Comparison of ENCODE assay signal across 1 cellular context in genomic region chr19:43780706-43781525, GRCh38.
TF ChIP-seq lines count a peak whose summit lies in the region.

TSS of gene KCNN4 (minus strand) at chr19:43780973. CDS start at chr19:43780861, 112 bp downstream.

TF ChIP-seq in K562, 482 proteins besides CTCF, POLR2A, EP300 and RAD21 (continued from another document and continues in another):
- TF ChIP-seq MLLT1 (IDR thresholded peaks at IDR 0.05) (peak; percentile 46 to 61; a peak in 1 of 4 replicates), ARID2 (IDR thresholded peaks at IDR 0.05) (peak; percentile 48; the same call in 1 of the 2 replicates), DEAF1 (CRISPR knock-in tag; IDR thresholded peaks at IDR 0.05) (no peak), GABPB1 (CRISPR knock-in tag; IDR thresholded peaks at IDR 0.05) (no peak), PHF20 (IDR thresholded peaks at IDR 0.05; ENCODE audit: partially characterized antibody) (peak; percentile 57), SIN3B (IDR thresholded peaks at IDR 0.05; ENCODE audit: low read depth) (0 out of 2 replicates have a peak, but pooled peaks have one; percentile 19), MNT (conservative IDR thresholded peaks at IDR 0.05) (peak; percentile 65 to 80; a peak in 3 of 4 replicates), TARDBP (IDR thresholded peaks at IDR 0.05) (no peak), TOE1 (IDR thresholded peaks at IDR 0.05; ENCODE audit: borderline replicate concordance) (no peak), TOE1 (CRISPR knock-in tag; IDR thresholded peaks at IDR 0.05; ENCODE audit: borderline replicate concordance, low read depth) (no peak), HDAC8 (tag; IDR thresholded peaks at IDR 0.05) (no peak), ARID1B (IDR thresholded peaks at IDR 0.05) (peak; percentile 50), ZNF124 (CRISPR knock-in tag; IDR thresholded peaks at IDR 0.05) (no peak), ZEB2 (IDR thresholded peaks at IDR 0.05) (peak; percentile 37; the same call in 1 of the 2 replicates), ARHGAP35 (IDR thresholded peaks at IDR 0.05; ENCODE audit: partially characterized antibody) (peak; percentile 31), KDM5B (IDR thresholded peaks at IDR 0.05; ENCODE audit: insufficient replicate concordance, low read depth, low read length) (peak; percentile 40), L3MBTL2 (IDR thresholded peaks at IDR 0.05) (peak; percentile 58; the same call in 1 of the 2 replicates), ZNF134 (CRISPR knock-in tag; conservative IDR thresholded peaks at IDR 0.05) (no peak), EHMT2 (IDR thresholded peaks at IDR 0.05) (peak; percentile 30; the same call in 1 of the 2 replicates), LARP7 (IDR thresholded peaks at IDR 0.05) (0 out of 2 replicates have a peak, but pooled peaks have one; percentile 47), PHF8 (IDR thresholded peaks at IDR 0.05; ENCODE audit: borderline replicate concordance, low read length) (peak; percentile 23; the same call in 1 of the 2 replicates), ZNF354B (CRISPR knock-in tag; IDR thresholded peaks at IDR 0.05) (no peak)
- TF ChIP-seq, protein P1, sequence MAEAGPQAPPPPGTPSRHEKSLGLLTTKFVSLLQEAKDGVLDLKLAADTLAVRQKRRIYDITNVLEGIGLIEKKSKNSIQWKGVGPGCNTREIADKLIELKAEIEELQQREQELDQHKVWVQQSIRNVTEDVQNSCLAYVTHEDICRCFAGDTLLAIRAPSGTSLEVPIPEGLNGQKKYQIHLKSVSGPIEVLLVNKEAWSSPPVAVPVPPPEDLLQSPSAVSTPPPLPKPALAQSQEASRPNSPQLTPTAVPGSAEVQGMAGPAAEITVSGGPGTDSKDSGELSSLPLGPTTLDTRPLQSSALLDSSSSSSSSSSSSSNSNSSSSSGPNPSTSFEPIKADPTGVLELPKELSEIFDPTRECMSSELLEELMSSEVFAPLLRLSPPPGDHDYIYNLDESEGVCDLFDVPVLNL (CRISPR knock-in tag; IDR thresholded peaks at IDR 0.05; ENCODE audit: low read depth): no peak
- TF ChIP-seq, protein P2, sequence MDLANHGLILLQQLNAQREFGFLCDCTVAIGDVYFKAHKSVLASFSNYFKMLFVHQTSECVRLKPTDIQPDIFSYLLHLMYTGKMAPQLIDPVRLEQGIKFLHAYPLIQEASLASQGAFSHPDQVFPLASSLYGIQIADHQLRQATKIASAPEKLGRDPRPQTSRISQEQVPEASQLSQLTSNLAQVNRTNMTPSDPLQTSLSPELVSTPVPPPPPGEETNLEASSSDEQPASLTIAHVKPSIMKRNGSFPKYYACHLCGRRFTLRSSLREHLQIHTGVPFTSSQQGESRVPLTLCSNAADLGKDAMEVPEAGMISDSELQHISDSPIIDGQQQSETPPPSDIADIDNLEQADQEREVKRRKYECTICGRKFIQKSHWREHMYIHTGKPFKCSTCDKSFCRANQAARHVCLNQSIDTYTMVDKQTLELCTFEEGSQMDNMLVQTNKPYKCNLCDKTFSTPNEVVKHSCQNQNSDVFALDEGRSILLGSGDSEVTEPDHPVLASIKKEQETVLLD (IDR thresholded peaks at IDR 0.05): peak; percentile 63; the same call in 1 of the 2 replicates
- TF ChIP-seq, protein P3, sequence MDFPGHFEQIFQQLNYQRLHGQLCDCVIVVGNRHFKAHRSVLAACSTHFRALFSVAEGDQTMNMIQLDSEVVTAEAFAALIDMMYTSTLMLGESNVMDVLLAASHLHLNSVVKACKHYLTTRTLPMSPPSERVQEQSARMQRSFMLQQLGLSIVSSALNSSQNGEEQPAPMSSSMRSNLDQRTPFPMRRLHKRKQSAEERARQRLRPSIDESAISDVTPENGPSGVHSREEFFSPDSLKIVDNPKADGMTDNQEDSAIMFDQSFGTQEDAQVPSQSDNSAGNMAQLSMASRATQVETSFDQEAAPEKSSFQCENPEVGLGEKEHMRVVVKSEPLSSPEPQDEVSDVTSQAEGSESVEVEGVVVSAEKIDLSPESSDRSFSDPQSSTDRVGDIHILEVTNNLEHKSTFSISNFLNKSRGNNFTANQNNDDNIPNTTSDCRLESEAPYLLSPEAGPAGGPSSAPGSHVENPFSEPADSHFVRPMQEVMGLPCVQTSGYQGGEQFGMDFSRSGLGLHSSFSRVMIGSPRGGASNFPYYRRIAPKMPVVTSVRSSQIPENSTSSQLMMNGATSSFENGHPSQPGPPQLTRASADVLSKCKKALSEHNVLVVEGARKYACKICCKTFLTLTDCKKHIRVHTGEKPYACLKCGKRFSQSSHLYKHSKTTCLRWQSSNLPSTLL (IDR thresholded peaks at IDR 0.05): peak; percentile 45; the same call in 1 of the 2 replicates
- TF ChIP-seq, protein P4, sequence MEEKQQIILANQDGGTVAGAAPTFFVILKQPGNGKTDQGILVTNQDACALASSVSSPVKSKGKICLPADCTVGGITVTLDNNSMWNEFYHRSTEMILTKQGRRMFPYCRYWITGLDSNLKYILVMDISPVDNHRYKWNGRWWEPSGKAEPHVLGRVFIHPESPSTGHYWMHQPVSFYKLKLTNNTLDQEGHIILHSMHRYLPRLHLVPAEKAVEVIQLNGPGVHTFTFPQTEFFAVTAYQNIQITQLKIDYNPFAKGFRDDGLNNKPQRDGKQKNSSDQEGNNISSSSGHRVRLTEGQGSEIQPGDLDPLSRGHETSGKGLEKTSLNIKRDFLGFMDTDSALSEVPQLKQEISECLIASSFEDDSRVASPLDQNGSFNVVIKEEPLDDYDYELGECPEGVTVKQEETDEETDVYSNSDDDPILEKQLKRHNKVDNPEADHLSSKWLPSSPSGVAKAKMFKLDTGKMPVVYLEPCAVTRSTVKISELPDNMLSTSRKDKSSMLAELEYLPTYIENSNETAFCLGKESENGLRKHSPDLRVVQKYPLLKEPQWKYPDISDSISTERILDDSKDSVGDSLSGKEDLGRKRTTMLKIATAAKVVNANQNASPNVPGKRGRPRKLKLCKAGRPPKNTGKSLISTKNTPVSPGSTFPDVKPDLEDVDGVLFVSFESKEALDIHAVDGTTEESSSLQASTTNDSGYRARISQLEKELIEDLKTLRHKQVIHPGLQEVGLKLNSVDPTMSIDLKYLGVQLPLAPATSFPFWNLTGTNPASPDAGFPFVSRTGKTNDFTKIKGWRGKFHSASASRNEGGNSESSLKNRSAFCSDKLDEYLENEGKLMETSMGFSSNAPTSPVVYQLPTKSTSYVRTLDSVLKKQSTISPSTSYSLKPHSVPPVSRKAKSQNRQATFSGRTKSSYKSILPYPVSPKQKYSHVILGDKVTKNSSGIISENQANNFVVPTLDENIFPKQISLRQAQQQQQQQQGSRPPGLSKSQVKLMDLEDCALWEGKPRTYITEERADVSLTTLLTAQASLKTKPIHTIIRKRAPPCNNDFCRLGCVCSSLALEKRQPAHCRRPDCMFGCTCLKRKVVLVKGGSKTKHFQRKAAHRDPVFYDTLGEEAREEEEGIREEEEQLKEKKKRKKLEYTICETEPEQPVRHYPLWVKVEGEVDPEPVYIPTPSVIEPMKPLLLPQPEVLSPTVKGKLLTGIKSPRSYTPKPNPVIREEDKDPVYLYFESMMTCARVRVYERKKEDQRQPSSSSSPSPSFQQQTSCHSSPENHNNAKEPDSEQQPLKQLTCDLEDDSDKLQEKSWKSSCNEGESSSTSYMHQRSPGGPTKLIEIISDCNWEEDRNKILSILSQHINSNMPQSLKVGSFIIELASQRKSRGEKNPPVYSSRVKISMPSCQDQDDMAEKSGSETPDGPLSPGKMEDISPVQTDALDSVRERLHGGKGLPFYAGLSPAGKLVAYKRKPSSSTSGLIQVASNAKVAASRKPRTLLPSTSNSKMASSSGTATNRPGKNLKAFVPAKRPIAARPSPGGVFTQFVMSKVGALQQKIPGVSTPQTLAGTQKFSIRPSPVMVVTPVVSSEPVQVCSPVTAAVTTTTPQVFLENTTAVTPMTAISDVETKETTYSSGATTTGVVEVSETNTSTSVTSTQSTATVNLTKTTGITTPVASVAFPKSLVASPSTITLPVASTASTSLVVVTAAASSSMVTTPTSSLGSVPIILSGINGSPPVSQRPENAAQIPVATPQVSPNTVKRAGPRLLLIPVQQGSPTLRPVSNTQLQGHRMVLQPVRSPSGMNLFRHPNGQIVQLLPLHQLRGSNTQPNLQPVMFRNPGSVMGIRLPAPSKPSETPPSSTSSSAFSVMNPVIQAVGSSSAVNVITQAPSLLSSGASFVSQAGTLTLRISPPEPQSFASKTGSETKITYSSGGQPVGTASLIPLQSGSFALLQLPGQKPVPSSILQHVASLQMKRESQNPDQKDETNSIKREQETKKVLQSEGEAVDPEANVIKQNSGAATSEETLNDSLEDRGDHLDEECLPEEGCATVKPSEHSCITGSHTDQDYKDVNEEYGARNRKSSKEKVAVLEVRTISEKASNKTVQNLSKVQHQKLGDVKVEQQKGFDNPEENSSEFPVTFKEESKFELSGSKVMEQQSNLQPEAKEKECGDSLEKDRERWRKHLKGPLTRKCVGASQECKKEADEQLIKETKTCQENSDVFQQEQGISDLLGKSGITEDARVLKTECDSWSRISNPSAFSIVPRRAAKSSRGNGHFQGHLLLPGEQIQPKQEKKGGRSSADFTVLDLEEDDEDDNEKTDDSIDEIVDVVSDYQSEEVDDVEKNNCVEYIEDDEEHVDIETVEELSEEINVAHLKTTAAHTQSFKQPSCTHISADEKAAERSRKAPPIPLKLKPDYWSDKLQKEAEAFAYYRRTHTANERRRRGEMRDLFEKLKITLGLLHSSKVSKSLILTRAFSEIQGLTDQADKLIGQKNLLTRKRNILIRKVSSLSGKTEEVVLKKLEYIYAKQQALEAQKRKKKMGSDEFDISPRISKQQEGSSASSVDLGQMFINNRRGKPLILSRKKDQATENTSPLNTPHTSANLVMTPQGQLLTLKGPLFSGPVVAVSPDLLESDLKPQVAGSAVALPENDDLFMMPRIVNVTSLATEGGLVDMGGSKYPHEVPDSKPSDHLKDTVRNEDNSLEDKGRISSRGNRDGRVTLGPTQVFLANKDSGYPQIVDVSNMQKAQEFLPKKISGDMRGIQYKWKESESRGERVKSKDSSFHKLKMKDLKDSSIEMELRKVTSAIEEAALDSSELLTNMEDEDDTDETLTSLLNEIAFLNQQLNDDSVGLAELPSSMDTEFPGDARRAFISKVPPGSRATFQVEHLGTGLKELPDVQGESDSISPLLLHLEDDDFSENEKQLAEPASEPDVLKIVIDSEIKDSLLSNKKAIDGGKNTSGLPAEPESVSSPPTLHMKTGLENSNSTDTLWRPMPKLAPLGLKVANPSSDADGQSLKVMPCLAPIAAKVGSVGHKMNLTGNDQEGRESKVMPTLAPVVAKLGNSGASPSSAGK (IDR thresholded peaks at IDR 0.05): no peak; the same call in 1 of the 2 replicates
- TF ChIP-seq, protein P5, sequence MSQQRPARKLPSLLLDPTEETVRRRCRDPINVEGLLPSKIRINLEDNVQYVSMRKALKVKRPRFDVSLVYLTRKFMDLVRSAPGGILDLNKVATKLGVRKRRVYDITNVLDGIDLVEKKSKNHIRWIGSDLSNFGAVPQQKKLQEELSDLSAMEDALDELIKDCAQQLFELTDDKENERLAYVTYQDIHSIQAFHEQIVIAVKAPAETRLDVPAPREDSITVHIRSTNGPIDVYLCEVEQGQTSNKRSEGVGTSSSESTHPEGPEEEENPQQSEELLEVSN (IDR thresholded peaks at IDR 0.05; ENCODE audit: borderline replicate concordance in 1 of 2, extremely low read depth in 1 of 2, insufficient read depth in 1 of 2, insufficient read length in 1 of 2, low read depth in 1 of 2, low read length in 1 of 2, poor library complexity in 1 of 2, severe bottlenecking in 1 of 2): peak in 1 of 2 experiments; percentile 46
- TF ChIP-seq, protein P6, sequence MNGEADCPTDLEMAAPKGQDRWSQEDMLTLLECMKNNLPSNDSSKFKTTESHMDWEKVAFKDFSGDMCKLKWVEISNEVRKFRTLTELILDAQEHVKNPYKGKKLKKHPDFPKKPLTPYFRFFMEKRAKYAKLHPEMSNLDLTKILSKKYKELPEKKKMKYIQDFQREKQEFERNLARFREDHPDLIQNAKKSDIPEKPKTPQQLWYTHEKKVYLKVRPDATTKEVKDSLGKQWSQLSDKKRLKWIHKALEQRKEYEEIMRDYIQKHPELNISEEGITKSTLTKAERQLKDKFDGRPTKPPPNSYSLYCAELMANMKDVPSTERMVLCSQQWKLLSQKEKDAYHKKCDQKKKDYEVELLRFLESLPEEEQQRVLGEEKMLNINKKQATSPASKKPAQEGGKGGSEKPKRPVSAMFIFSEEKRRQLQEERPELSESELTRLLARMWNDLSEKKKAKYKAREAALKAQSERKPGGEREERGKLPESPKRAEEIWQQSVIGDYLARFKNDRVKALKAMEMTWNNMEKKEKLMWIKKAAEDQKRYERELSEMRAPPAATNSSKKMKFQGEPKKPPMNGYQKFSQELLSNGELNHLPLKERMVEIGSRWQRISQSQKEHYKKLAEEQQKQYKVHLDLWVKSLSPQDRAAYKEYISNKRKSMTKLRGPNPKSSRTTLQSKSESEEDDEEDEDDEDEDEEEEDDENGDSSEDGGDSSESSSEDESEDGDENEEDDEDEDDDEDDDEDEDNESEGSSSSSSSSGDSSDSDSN (IDR thresholded peaks at IDR 0.05; ENCODE audit: borderline replicate concordance in 1 of 2, low read depth in 2 of 2, low read length in 2 of 2): no peak
